9 cellular contexts compared by ENCODE assay signal in genomic region chrX:41705680-41706374, GRCh38. TPM values are rescaled to one million over a fixed set of nuclear protein-coding genes. Genes with fewer than 3 reads are reported as not detected.
DNase-seq lines count a peak whose midpoint lies in the region; ATAC-seq and TF ChIP-seq lines count a peak whose summit lies in the region.
"Had no signal": no experiment of that assay in that cellular context is flagged by ENCODE, and none has a peak within 500 bp of the region (broad histone marks: within the 10 kb centered on the region; RNA-seq: fewer than 3 reads in every experiment).

No MANE protein-coding gene starts in this region.

- H3F3A ChIP-seq in OCI-LY1 (ENCODE audit: insufficient read depth, low read length), result no peaks in the 10 kb centered on the region

- H3K27me3 ChIP-seq in OCI-LY1 (ENCODE audit: insufficient read depth, low read length) (no peaks in the 10 kb centered on the region), mesendoderm (ENCODE audit: insufficient read depth, low read length, poor library complexity) (no peaks in the 10 kb centered on the region)

- no peaks in the 10 kb centered on the region for H3K9me2 ChIP-seq in OCI-LY1 (ENCODE audit: low read depth, low read length)

- H3K79me2 ChIP-seq in OCI-LY1 (ENCODE audit: insufficient read depth, low read length) (no peaks in the 10 kb centered on the region), mesendoderm (ENCODE audit: control insufficient read depth, insufficient read depth, low read length) (no peaks in the 10 kb centered on the region)

- H3K9ac ChIP-seq in OCI-LY1 (ENCODE audit: low read length), result peak overlapping the region; percentile 31; the same call in 1 of the 2 replicates
- no peak overlapping the region for H3K9ac ChIP-seq in mesendoderm (ENCODE audit: low read length)

- peak overlapping the region; percentile 21 for H3K4me3 ChIP-seq in OCI-LY1 (ENCODE audit: low read depth, low read length, poor library complexity, severe bottlenecking)
- no peak overlapping the region for H3K4me3 ChIP-seq in mesendoderm (ENCODE audit: low read length)

- peak overlapping the region; percentile 52; the same call in 1 of the 2 replicates for H3K4me2 ChIP-seq in OCI-LY1 (ENCODE audit: low read length)
- H3K4me2 ChIP-seq in mesendoderm (ENCODE audit: low read length), result no peak overlapping the region

- H4K5ac ChIP-seq in mesendoderm (ENCODE audit: low read length), result no peak overlapping the region

- H3K18ac ChIP-seq in mesendoderm (ENCODE audit: low read length), result no peak overlapping the region

- H3K4me1 Mint-ChIP-seq in T-helper 1 cell treated with Interleukin-12 subunit alpha and Interleukin-12 subunit beta and Interleukin-4 antibody, amounts not matched to agents 30 μg/mL and 1 μg/mL, for 36 hours (ENCODE audit: low read depth), result peaks cover 30% of the 10 kb centered on the region

- no peak for TF ChIP-seq CTCF in OCI-LY1 (IDR thresholded peaks at IDR 0.05; ENCODE audit: low read length)

- peak overlapping the region; percentile 43 for H3K4me3 Mint-ChIP-seq in T-helper 1 cell treated with Interleukin-12 subunit alpha and Interleukin-12 subunit beta and Interleukin-4 antibody, amounts not matched to agents 30 μg/mL and 1 μg/mL, for 36 hours

- ATAC-seq in HG02798 (IDR thresholded peaks at IDR 0.05; ENCODE audit: poor library complexity, unreplicated experiment), result peak; percentile 83

- no peaks in the 10 kb centered on the region for H4K20me1 ChIP-seq in OCI-LY1 (ENCODE audit: insufficient read depth, low read length)

- no peak overlapping the region for H2BK15ac ChIP-seq in mesendoderm (replicated peaks; ENCODE audit: low read depth)

- no peak overlapping the region for H2BK5ac ChIP-seq in mesendoderm (ENCODE audit: low read length)

- H2AFZ ChIP-seq in OCI-LY1 (ENCODE audit: low read length), result no peak overlapping the region

- H3K36me3 Mint-ChIP-seq in T-helper 1 cell treated with Interleukin-12 subunit alpha and Interleukin-12 subunit beta and Interleukin-4 antibody, amounts not matched to agents 30 μg/mL and 1 μg/mL, for 36 hours (ENCODE audit: low read depth), result peaks cover 11% of the 10 kb centered on the region

- no peak overlapping the region for H2AK5ac ChIP-seq in mesendoderm (ENCODE audit: low read length)

- no peak overlapping the region for H3K23ac ChIP-seq in mesendoderm (ENCODE audit: low read length)

- H3K9me3 ChIP-seq in OCI-LY1 (ENCODE audit: low read length), result no peaks in the 10 kb centered on the region

- no peaks in the 10 kb centered on the region for H3K9me3 Mint-ChIP-seq in T-helper 1 cell treated with Interleukin-12 subunit alpha and Interleukin-12 subunit beta and Interleukin-4 antibody, amounts not matched to agents 30 μg/mL and 1 μg/mL, for 36 hours

- H3K27ac Mint-ChIP-seq in T-helper 1 cell treated with Interleukin-12 subunit alpha and Interleukin-12 subunit beta and Interleukin-4 antibody, amounts not matched to agents 30 μg/mL and 1 μg/mL, for 36 hours, result peak overlapping the region; percentile 81

- no peak overlapping the region for H3K4ac ChIP-seq in mesendoderm (ENCODE audit: low read depth, low read length)

- DNase-seq in T-helper 1 cell (no peak), pons (ENCODE audit: low spot score) (peak; percentile 53), mesendoderm (no peak)
- no peak for DNase-seq in stimulated activated CD4-positive, alpha-beta T cell treated with anti-CD3 and anti-CD28 coated beads, Interleukin-12 subunit alpha, Interleukin-12 subunit beta, amount 100 ng/mL, for 4 hours
- no peak for DNase-seq in activated T-cell treated with anti-CD3 and anti-CD28 coated beads, Interleukin-2, amount 50 U/mL, for 48 hours

- no peak overlapping the region for H4K8ac ChIP-seq in mesendoderm (ENCODE audit: low read depth, low read length)

- no peaks in the 10 kb centered on the region for H3K79me1 ChIP-seq in mesendoderm (ENCODE audit: low read length)

- no peak overlapping the region for H3K56ac ChIP-seq in mesendoderm (ENCODE audit: low read length)

- H3K27ac ChIP-seq in OCI-LY1 (ENCODE audit: low read depth, low read length, poor library complexity, severe bottlenecking) (peak overlapping the region; percentile 93), mesendoderm (ENCODE audit: low read depth, low read length) (no peak overlapping the region)
- H3K27ac ChIP-seq: 22Rv1 had no signal

- no peaks in the 10 kb centered on the region for H3K36me3 ChIP-seq in OCI-LY1 (ENCODE audit: insufficient read depth, low read length)
- H3K36me3 ChIP-seq in mesendoderm (ENCODE audit: control insufficient read depth, insufficient read depth, low read length), result no peaks in the 10 kb centered on the region

- no peak overlapping the region for H2BK120ac ChIP-seq in mesendoderm (ENCODE audit: low read depth, low read length)

- WGBS in mesendoderm (ENCODE audit: extremely low coverage, insufficient coverage, low lambda C conversion rate), result no CpG with 5 or more reads among the region's 3 CpGs

- H3K4me1 ChIP-seq in OCI-LY1 (ENCODE audit: insufficient read depth, low read length, severe bottlenecking) (peaks cover 51% of the 10 kb centered on the region), mesendoderm (ENCODE audit: control insufficient read depth, low read depth, low read length) (no peaks in the 10 kb centered on the region)

- H3K27me3 Mint-ChIP-seq in T-helper 1 cell treated with Interleukin-12 subunit alpha and Interleukin-12 subunit beta and Interleukin-4 antibody, amounts not matched to agents 30 μg/mL and 1 μg/mL, for 36 hours (ENCODE audit: low read depth), result no peaks in the 10 kb centered on the region

RNA-seq across cellular contexts. Expression of gene GPR34, which starts 17.1 kb away (rescaled TPM):
- polyA plus RNA-seq in mesendoderm (2013, experiment 1 of 2), result not detected
- polyA plus RNA-seq in mesendoderm (2013, experiment 2 of 2), result not detected

RNA-seq across cellular contexts. Expression of gene GPR82, which starts 18.2 kb away (rescaled TPM):
- not detected for polyA plus RNA-seq in mesendoderm (2013, experiment 1 of 2)
- polyA plus RNA-seq in mesendoderm (2013, experiment 2 of 2), result 0.01 TPM
